Comparison of ENCODE assay signal across 8 cellular contexts in the genomic region with DNA sequence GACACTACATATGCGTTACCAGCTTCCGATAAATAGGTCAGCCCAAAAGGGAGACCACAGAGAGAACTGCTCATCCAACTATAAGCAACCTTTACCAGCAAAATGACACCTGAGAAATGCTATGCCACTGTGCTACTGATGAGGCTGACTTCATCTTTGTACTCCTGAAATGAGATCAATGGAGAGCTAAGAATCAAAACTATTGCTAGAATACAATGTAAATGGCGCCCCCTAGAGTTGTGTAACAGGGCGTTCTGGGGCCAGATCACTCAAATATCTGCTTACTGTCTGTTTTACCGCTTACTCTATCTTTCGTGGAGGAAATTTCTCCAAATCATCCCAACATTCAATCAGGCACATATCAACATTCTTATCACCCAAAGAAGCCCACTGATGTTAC. TPM values are rescaled to one million over a fixed set of nuclear protein-coding genes. Genes with fewer than 3 reads are reported as not detected.
A peak's percentile ranks its signal among the peaks of the same experiment; 100 is the strongest.
DNase-seq lines count a peak whose midpoint lies in the region; ATAC-seq, FAIRE-seq and TF ChIP-seq lines count a peak whose summit lies in the region.

No MANE protein-coding gene starts in this region.

- no peak for ATAC-seq in activated CD8-positive, alpha-beta T cell treated with anti-CD3 and anti-CD28 coated beads for 36 hours
- ATAC-seq in stimulated activated naive CD8-positive, alpha-beta T cell treated with anti-CD3 and anti-CD28 coated beads, Interleukin-15, Interleukin-2, amounts not matched to agents 100 U/mL and 50 U/mL, for 24 hours: no peak
- no peak for ATAC-seq in HG03175 (IDR thresholded peaks at IDR 0.05; ENCODE audit: unreplicated experiment)

- no peak for TF ChIP-seq POLR2A in H54 (IDR thresholded peaks at IDR 0.05; ENCODE audit: low read depth, low read length)

- no peaks in the 10 kb centered on the region for H3K9me3 Mint-ChIP-seq in activated CD8-positive, alpha-beta T cell treated with anti-CD3 and anti-CD28 coated beads for 36 hours

- peak overlapping the region; percentile 80 for H3K27ac Mint-ChIP-seq in activated CD8-positive, alpha-beta T cell treated with anti-CD3 and anti-CD28 coated beads for 36 hours

- peak; percentile 64 for TF ChIP-seq CTCF in activated CD8-positive, alpha-beta T cell treated with anti-CD3 and anti-CD28 coated beads for 36 hours (IDR thresholded peaks at IDR 0.05)

- peaks cover 53% of the 10 kb centered on the region for H3K36me3 Mint-ChIP-seq in activated CD8-positive, alpha-beta T cell treated with anti-CD3 and anti-CD28 coated beads for 36 hours (ENCODE audit: low read depth)

- POLR2A ChIA-PET in activated CD8-positive, alpha-beta T cell treated with anti-CD3 and anti-CD28 coated beads for 36 hours (lab: Charles Lee): interaction anchor here (0.6 to 1.2 kb wide), 4 partner anchors 12 to 39 kb away, joined by 3 to 13 read pairs (median 4); partner anchors contain the start of gene COPS7A

- peaks cover 49% of the 10 kb centered on the region for H3K4me1 Mint-ChIP-seq in activated CD8-positive, alpha-beta T cell treated with anti-CD3 and anti-CD28 coated beads for 36 hours (ENCODE audit: low read depth)

- FAIRE-seq in H54 (lab: Jason Lieb, UNC): no peak

- DNase-seq in activated gamma-delta T cell treated with anti-CD3 and anti-CD28 coated beads, Interleukin-2, amount 50 U/mL, for 16 hours (ENCODE audit: low read depth): peak; percentile 20
- DNase-seq in activated gamma-delta T cell treated with Interleukin-2 at 50 U/mL for 16 hours (no peak), NCI-H2029 treated with DMSO at 0.1 percent for 48 hours (lab: John Stamatoyannopoulos, UW) (peak; percentile 58), germinal center (ENCODE audit: low spot score) (peak; percentile 27), H54 (ENCODE audit: insufficient read length, low spot score) (no peak)
- peak; percentile 78 for DNase-seq in activated CD8-positive, alpha-beta T cell treated with anti-CD3 and anti-CD28 coated beads for 36 hours
- DNase-seq in stimulated activated naive CD8-positive, alpha-beta T cell treated with anti-CD3 and anti-CD28 coated beads, Interleukin-15, Interleukin-2, amounts not matched to agents 100 U/mL and 50 U/mL, for 24 hours: peak; percentile 52

- H3K4me3 Mint-ChIP-seq in activated CD8-positive, alpha-beta T cell treated with anti-CD3 and anti-CD28 coated beads for 36 hours: no peak overlapping the region

- H3K27me3 Mint-ChIP-seq in activated CD8-positive, alpha-beta T cell treated with anti-CD3 and anti-CD28 coated beads for 36 hours: no peaks in the 10 kb centered on the region

- intact Hi-C loops in activated CD8-positive, alpha-beta T cell treated with anti-CD3 and anti-CD28 coated beads for 36 hours (cut with micrococcal nuclease): loop anchor here (2.0 kb wide), 1 partner anchor 66 kb away; no protein-coding TSS in a partner anchor

- CTCF ChIA-PET in activated CD8-positive, alpha-beta T cell treated with anti-CD3 and anti-CD28 coated beads for 36 hours (lab: Charles Lee): interaction anchor here (0.6 to 2.3 kb wide), 39 partner anchors 8 to 213 kb away, joined by 3 to 35 read pairs (median 6); partner anchors contain the start of genes COPS7A and NOP2

RNA-seq across cellular contexts. Expression of gene ZNF384, which starts 4.6 kb away (rescaled TPM):
- total RNA-seq in activated CD8-positive, alpha-beta T cell treated with anti-CD3 and anti-CD28 coated beads for 36 hours: 10 to 100 TPM; 55.2 to 56.7 TPM

RNA-seq across cellular contexts. Expression of gene PIANP, which starts 16.0 kb away (rescaled TPM):
- total RNA-seq in activated CD8-positive, alpha-beta T cell treated with anti-CD3 and anti-CD28 coated beads for 36 hours: not detected

RNA-seq across cellular contexts. Expression of gene ING4, which starts 21.7 kb away (rescaled TPM):
- 10 to 100 TPM; 16.6 to 16.7 TPM for total RNA-seq in activated CD8-positive, alpha-beta T cell treated with anti-CD3 and anti-CD28 coated beads for 36 hours

RNA-seq across cellular contexts. Expression of gene ACRBP, which starts 37.4 kb away (rescaled TPM):
- 1 to 10 TPM; 1.3 to 2.0 TPM for total RNA-seq in activated CD8-positive, alpha-beta T cell treated with anti-CD3 and anti-CD28 coated beads for 36 hours

RNA-seq across cellular contexts. Expression of gene COPS7A, which starts 39.2 kb away (rescaled TPM):
- 10 to 100 TPM; 35.9 to 38.8 TPM for total RNA-seq in activated CD8-positive, alpha-beta T cell treated with anti-CD3 and anti-CD28 coated beads for 36 hours

Comparison
In these comparisons a context has a peak if more than half of its experiments do, and no peak if none do; other contexts are left out.
1. DNase-seq: peak in activated gamma-delta T cell treated with anti-CD3 and anti-CD28 coated beads, Interleukin-2, amount 50 U/mL, for 16 hours (single experiment), NCI-H2029 treated with DMSO at 0.1 percent for 48 hours (single experiment), activated CD8-positive, alpha-beta T cell treated with anti-CD3 and anti-CD28 coated beads for 36 hours (single experiment), germinal center (single experiment) and stimulated activated naive CD8-positive, alpha-beta T cell treated with anti-CD3 and anti-CD28 coated beads, Interleukin-15, Interleukin-2, amounts not matched to agents 100 U/mL and 50 U/mL, for 24 hours (single experiment); none in activated gamma-delta T cell treated with Interleukin-2 at 50 U/mL for 16 hours (single experiment) and H54 (single experiment).